Comparison of ENCODE assay signal across 22 cellular contexts in the genomic region with DNA sequence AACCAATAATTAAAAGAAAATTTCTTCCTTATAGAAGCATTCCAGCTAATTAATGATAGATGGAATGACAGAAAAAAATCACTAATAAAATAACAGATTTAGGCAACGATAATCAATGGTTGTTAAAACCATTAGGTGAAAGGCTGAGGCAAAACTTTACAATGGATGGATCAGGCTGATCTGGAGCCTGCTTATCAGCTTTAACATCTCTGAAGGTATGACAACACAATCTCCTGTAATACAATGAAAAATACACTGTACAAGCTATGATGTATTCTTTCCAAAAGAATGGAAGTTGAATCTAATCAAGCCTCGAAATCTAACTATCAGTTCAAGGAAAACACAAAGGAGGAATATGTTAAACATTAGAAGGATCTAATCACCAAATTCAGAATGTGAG.
"Had no signal": no experiment of that assay in that cellular context is flagged by ENCODE, and none has a peak within 500 bp of the region (broad histone marks: within the 10 kb centered on the region; RNA-seq: fewer than 3 reads in every experiment).

No MANE protein-coding gene starts in this region.

- H3K9me3 ChIP-seq: gastrocnemius medialis, heart right ventricle, psoas muscle, spleen, stomach, thoracic aorta had no signal

- DNase-seq: cortex of kidney; effector memory CD4-positive, alpha-beta T cell; gastrocnemius medialis; heart right ventricle; hypothalamus; islet precursor cell; mammary epithelial cell; naive thymus-derived CD4-positive, alpha-beta T cell; nephron progenitor cell; psoas muscle; retina; spleen; stimulated activated CD4-positive, alpha-beta T cell treated with anti-CD3 and anti-CD28 coated beads, Interleukin-15, amount 100 ng/mL, for 24 hours; stimulated activated CD4-positive, alpha-beta T cell treated with anti-CD3 and anti-CD28 coated beads, Interleukin-1b, Interleukin-23, amount 100 ng/mL, for 48 hours; stimulated activated CD4-positive, alpha-beta T cell treated with anti-CD3 and anti-CD28 coated beads, Interleukin-4, amount 100 ng/mL, for 24 hours; stimulated activated naive CD4-positive, alpha-beta T cell; stomach; substantia nigra had no signal

- H3K4me3 ChIP-seq: gastrocnemius medialis, heart right ventricle, psoas muscle, spleen, stomach, thoracic aorta had no signal

- H3K27ac ChIP-seq: gastrocnemius medialis, heart right ventricle, psoas muscle, spleen, stomach, thoracic aorta had no signal

- H3K4me1 ChIP-seq: gastrocnemius medialis, psoas muscle, spleen, stomach had no signal

- ATAC-seq: esophagus mucosa; gastrocnemius medialis; heart right ventricle; left lobe of liver; naive thymus-derived CD4-positive, alpha-beta T cell; psoas muscle; sciatic nerve had no signal

- H3K27me3 ChIP-seq: gastrocnemius medialis, heart right ventricle, spleen, stomach had no signal

- H3K36me3 ChIP-seq: gastrocnemius medialis, thoracic aorta had no signal
